ENCODE assay signal across 12 cellular contexts in the genomic region with DNA sequence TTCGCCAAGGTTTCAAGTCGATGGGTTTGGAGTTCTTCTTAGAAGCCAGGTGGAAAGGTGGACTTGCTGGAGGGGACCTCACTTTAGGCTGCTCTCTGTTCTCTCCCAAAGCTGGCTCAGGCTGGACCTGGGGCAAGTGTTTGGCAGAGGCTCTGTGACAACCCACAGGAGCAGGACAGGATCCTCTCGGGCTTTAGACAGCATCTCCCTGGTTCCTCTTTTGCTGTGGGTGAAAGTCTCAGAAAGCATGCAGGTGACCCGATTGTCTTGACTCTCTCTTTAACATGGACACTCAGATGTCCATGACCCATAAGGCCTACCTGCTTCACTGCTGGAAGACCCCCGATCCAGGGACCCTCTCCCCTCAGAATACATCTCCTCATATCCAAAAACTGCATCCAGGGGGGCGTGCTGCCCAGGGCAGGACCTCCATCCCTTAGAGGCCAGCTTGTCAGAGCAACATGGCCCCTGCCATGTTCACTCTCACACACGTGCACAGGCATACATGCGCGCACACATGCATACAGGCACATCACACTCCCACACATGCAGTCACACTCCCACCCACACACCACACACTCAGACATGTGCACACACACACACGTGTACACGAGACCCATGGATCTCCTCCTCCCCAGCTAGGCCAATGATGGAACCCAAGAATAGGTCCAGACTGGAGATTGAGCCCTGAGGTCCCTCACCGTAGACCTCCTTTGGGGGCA. TPM values are rescaled to one million over a fixed set of nuclear protein-coding genes. Genes with fewer than 3 reads are reported as not detected.
A peak's percentile ranks its signal among the peaks of the same experiment; 100 is the strongest.
DNase-seq lines count a peak whose midpoint lies in the region; ATAC-seq and TF ChIP-seq lines count a peak whose summit lies in the region.
"Had no signal": no experiment of that assay in that cellular context is flagged by ENCODE, and none has a peak within 500 bp of the region (broad histone marks: within the 10 kb centered on the region; RNA-seq: fewer than 3 reads in every experiment).

No MANE protein-coding gene starts in this region.

- no peaks in the 10 kb centered on the region for H3K9me3 Mint-ChIP-seq in CD8-positive, alpha-beta T cell
- H3K9me3 Mint-ChIP-seq in dendritic cell treated with granulocyte-macrophage colony-stimulating factor and Interleukin-4, amounts not matched to agents 40 ng/mL and 50 ng/mL, for 4 days: no peaks in the 10 kb centered on the region
- no peaks in the 10 kb centered on the region for H3K9me3 Mint-ChIP-seq in activated T-helper 2 cell treated with anti-CD3 and anti-CD28 coated beads, Interferon-gamma antibody, Interleukin-2, Interleukin-4, amounts not matched to agents 10 μg/mL and 5 μg/mL and 100 μg/mL, durations not matched to agents 14 hours and 24 hours and 36 hours
- no peaks in the 10 kb centered on the region for H3K9me3 Mint-ChIP-seq in CD4-positive, alpha-beta memory T cell

- H3K27me3 Mint-ChIP-seq in CD8-positive, alpha-beta T cell (ENCODE audit: low read depth): no peaks in the 10 kb centered on the region
- no peaks in the 10 kb centered on the region for H3K27me3 Mint-ChIP-seq in dendritic cell treated with granulocyte-macrophage colony-stimulating factor and Interleukin-4, amounts not matched to agents 40 ng/mL and 50 ng/mL, for 4 days
- H3K27me3 Mint-ChIP-seq in activated T-helper 2 cell treated with anti-CD3 and anti-CD28 coated beads, Interferon-gamma antibody, Interleukin-2, Interleukin-4, amounts not matched to agents 10 μg/mL and 5 μg/mL and 100 μg/mL, durations not matched to agents 14 hours and 24 hours and 36 hours (ENCODE audit: low read depth): no peaks in the 10 kb centered on the region
- H3K27me3 Mint-ChIP-seq in CD4-positive, alpha-beta memory T cell: no peaks in the 10 kb centered on the region

- no peaks in the 10 kb centered on the region for H3K79me2 ChIP-seq in trophoblast cell (ENCODE audit: control insufficient read depth, insufficient read depth, low read length, poor library complexity)

- no peak for TF ChIP-seq CTCF in CD8-positive, alpha-beta T cell (IDR thresholded peaks at IDR 0.05)

- H3K14ac ChIP-seq in trophoblast cell (ENCODE audit: low read length): no peak overlapping the region

- H2BK5ac ChIP-seq in trophoblast cell (ENCODE audit: low read depth, low read length, poor library complexity): no peak overlapping the region

- POLR2A ChIA-PET in CD8-positive, alpha-beta T cell (lab: Charles Lee): no interaction called here
- POLR2A ChIA-PET in CD4-positive, alpha-beta memory T cell (lab: Charles Lee; ENCODE audit: partially characterized antibody): interaction anchor here (0.9 kb wide), 1 partner anchor 21 kb away, joined by 3 read pairs; a partner anchor contains a TSS

- no peak overlapping the region for H3K4me2 ChIP-seq in trophoblast cell (ENCODE audit: low read length)

- no peak overlapping the region for H4K8ac ChIP-seq in trophoblast cell (ENCODE audit: low read depth, low read length)

- peak overlapping the region; percentile 45 for H3K27ac Mint-ChIP-seq in CD8-positive, alpha-beta T cell
- H3K27ac Mint-ChIP-seq in dendritic cell treated with granulocyte-macrophage colony-stimulating factor and Interleukin-4, amounts not matched to agents 40 ng/mL and 50 ng/mL, for 4 days: peak overlapping the region; percentile 70
- no peak overlapping the region for H3K27ac Mint-ChIP-seq in activated T-helper 2 cell treated with anti-CD3 and anti-CD28 coated beads, Interferon-gamma antibody, Interleukin-2, Interleukin-4, amounts not matched to agents 10 μg/mL and 5 μg/mL and 100 μg/mL, durations not matched to agents 14 hours and 24 hours and 36 hours
- peak overlapping the region in 3 of 7 donors; percentile 33 to 45 (median 41) for H3K27ac Mint-ChIP-seq in CD4-positive, alpha-beta memory T cell

- no peaks in the 10 kb centered on the region for H3K79me1 ChIP-seq in trophoblast cell (ENCODE audit: low read length)

- H3K36me3 ChIP-seq in CD8-positive, alpha-beta T cell (ENCODE audit: insufficient read depth, low read length): peaks cover 32% of the 10 kb centered on the region
- H3K36me3 ChIP-seq in trophoblast cell (ENCODE audit: control insufficient read depth in 1 of 2, insufficient read depth in 2 of 2, low read length in 2 of 2): peaks cover 32 to 46% of the 10 kb centered on the region in 2 experiments
- H3K36me3 ChIP-seq in CD4-positive, alpha-beta memory T cell (ENCODE audit: insufficient read depth, low read length): peaks cover 35% of the 10 kb centered on the region

- H3K4me3 ChIP-seq in CD8-positive, alpha-beta T cell (ENCODE audit: low read depth, low read length): no peak overlapping the region
- H3K4me3 ChIP-seq in trophoblast cell (ENCODE audit: low read depth, low read length): peak overlapping the region; percentile 49
- H3K4me3 ChIP-seq in CD4-positive, alpha-beta memory T cell (ENCODE audit: low read length in 2 of 2): no peak overlapping the region
- H3K4me3 ChIP-seq: SJSA1, skin epidermis had no signal

- H3K4me1 Mint-ChIP-seq in CD8-positive, alpha-beta T cell (ENCODE audit: low read depth): peaks cover 7% of the 10 kb centered on the region
- peaks cover 36% of the 10 kb centered on the region for H3K4me1 Mint-ChIP-seq in dendritic cell treated with granulocyte-macrophage colony-stimulating factor and Interleukin-4, amounts not matched to agents 40 ng/mL and 50 ng/mL, for 4 days (ENCODE audit: low read depth)
- no peaks in the 10 kb centered on the region for H3K4me1 Mint-ChIP-seq in activated T-helper 2 cell treated with anti-CD3 and anti-CD28 coated beads, Interferon-gamma antibody, Interleukin-2, Interleukin-4, amounts not matched to agents 10 μg/mL and 5 μg/mL and 100 μg/mL, durations not matched to agents 14 hours and 24 hours and 36 hours (ENCODE audit: low read depth)
- peaks cover 1 to 18% (median 5%) of the 10 kb centered on the region in 4 donors for H3K4me1 Mint-ChIP-seq in CD4-positive, alpha-beta memory T cell

- no CpG with 5 or more reads among the region's 12 CpGs for WGBS in trophoblast cell (ENCODE audit: extremely low coverage, insufficient coverage, insufficient read length)

- H3K18ac ChIP-seq in trophoblast cell (ENCODE audit: low read length): no peak overlapping the region

- no peak overlapping the region for H3K27ac ChIP-seq in CD8-positive, alpha-beta T cell (ENCODE audit: low read depth, low read length)
- no peak overlapping the region for H3K27ac ChIP-seq in trophoblast cell (ENCODE audit: low read depth, low read length)
- H3K27ac ChIP-seq in CD4-positive, alpha-beta memory T cell (ENCODE audit: low read depth, low read length): no peak overlapping the region
- H3K27ac ChIP-seq: SJSA1 had no signal

- ATAC-seq in CD8-positive, alpha-beta T cell: no peak
- no peak for ATAC-seq in HG03025 (IDR thresholded peaks at IDR 0.05; ENCODE audit: low FRiP score, unreplicated experiment)

- no peak overlapping the region for H3K4ac ChIP-seq in trophoblast cell (ENCODE audit: low read depth, low read length)

- intact Hi-C loops in CD8-positive, alpha-beta T cell (cut with DNase I, micrococcal nuclease): no loop called here
- intact Hi-C loops in dendritic cell treated with granulocyte-macrophage colony-stimulating factor and Interleukin-4, amounts not matched to agents 40 ng/mL and 50 ng/mL, for 4 days (cut with micrococcal nuclease): loop anchor here (10.0 kb wide), 1 partner anchor 264 kb away; no protein-coding TSS in a partner anchor
- intact Hi-C loops in activated T-helper 2 cell treated with anti-CD3 and anti-CD28 coated beads, Interferon-gamma antibody, Interleukin-2, Interleukin-4, amounts not matched to agents 10 μg/mL and 5 μg/mL and 100 μg/mL, durations not matched to agents 14 hours and 24 hours and 36 hours (cut with micrococcal nuclease): no loop called here
- intact Hi-C loops in CD4-positive, alpha-beta memory T cell (cut with micrococcal nuclease): no loop called here

- no peak overlapping the region for H3K4me3 Mint-ChIP-seq in CD8-positive, alpha-beta T cell
- no peak overlapping the region for H3K4me3 Mint-ChIP-seq in dendritic cell treated with granulocyte-macrophage colony-stimulating factor and Interleukin-4, amounts not matched to agents 40 ng/mL and 50 ng/mL, for 4 days
- no peak overlapping the region for H3K4me3 Mint-ChIP-seq in activated T-helper 2 cell treated with anti-CD3 and anti-CD28 coated beads, Interferon-gamma antibody, Interleukin-2, Interleukin-4, amounts not matched to agents 10 μg/mL and 5 μg/mL and 100 μg/mL, durations not matched to agents 14 hours and 24 hours and 36 hours (ENCODE audit: low read depth)
- no peak overlapping the region for H3K4me3 Mint-ChIP-seq in CD4-positive, alpha-beta memory T cell

- H4K91ac ChIP-seq in trophoblast cell (ENCODE audit: low read depth, low read length): no peak overlapping the region

- H3K9me3 ChIP-seq in CD8-positive, alpha-beta T cell (ENCODE audit: low read length): no peaks in the 10 kb centered on the region
- H3K9me3 ChIP-seq in trophoblast cell (ENCODE audit: insufficient read depth, low read depth, low read length): peaks cover 4% of the 10 kb centered on the region
- H3K9me3 ChIP-seq in CD4-positive, alpha-beta memory T cell (ENCODE audit: control insufficient read depth in 1 of 2, low read length in 2 of 2): no peaks in the 10 kb centered on the region
- H3K9me3 ChIP-seq: SJSA1 had no signal

- H3K4me1 ChIP-seq in CD8-positive, alpha-beta T cell (ENCODE audit: insufficient read depth, low read length): no peaks in the 10 kb centered on the region
- peaks cover 0 to 5% of the 10 kb centered on the region in 2 experiments for H3K4me1 ChIP-seq in trophoblast cell (ENCODE audit: control insufficient read depth in 1 of 2, insufficient read depth in 2 of 2, low read length in 2 of 2)
- H3K4me1 ChIP-seq in CD4-positive, alpha-beta memory T cell (ENCODE audit: insufficient read depth, low read length): no peaks in the 10 kb centered on the region

- DNase-seq in CD8-positive, alpha-beta T cell: no peak
- DNase-seq in MV-4-11 (lab: John Stamatoyannopoulos, UW) (peak; percentile 39), trophoblast cell (no peak)
- DNase-seq in effector CD8-positive, alpha-beta T cell (lab: John Stamatoyannopoulos, UW): no peak
- DNase-seq in activated T-helper 2 cell treated with anti-CD3 and anti-CD28 coated beads, Interferon-gamma antibody, Interleukin-2, Interleukin-4, amounts not matched to agents 10 μg/mL and 5 μg/mL and 100 μg/mL, durations not matched to agents 14 hours and 24 hours and 36 hours (ENCODE audit: low spot score): no peak
- DNase-seq in CD4-positive, alpha-beta memory T cell: no peak
- DNase-seq: activated CD4-positive, alpha-beta T cell treated with anti-CD3 and anti-CD28 coated beads for 48 hours; NCI-H1105 had no signal

- H2BK120ac ChIP-seq in trophoblast cell (ENCODE audit: insufficient read depth, low read length, poor library complexity): no peak overlapping the region

- no peaks in the 10 kb centered on the region for H3K27me3 ChIP-seq in CD8-positive, alpha-beta T cell (ENCODE audit: insufficient read depth, low read length)
- no peaks in the 10 kb centered on the region for H3K27me3 ChIP-seq in trophoblast cell (ENCODE audit: insufficient read depth, low read length)
- H3K27me3 ChIP-seq in CD4-positive, alpha-beta memory T cell (ENCODE audit: insufficient read depth, low read length): no peaks in the 10 kb centered on the region
- H3K27me3 ChIP-seq: SJSA1 had no signal

- H2AK5ac ChIP-seq in trophoblast cell (ENCODE audit: low read length): no peak overlapping the region

- CTCF ChIA-PET in CD8-positive, alpha-beta T cell (lab: Charles Lee): no interaction called here
- CTCF ChIA-PET in CD4-positive, alpha-beta memory T cell (lab: Charles Lee; ENCODE audit: partially characterized antibody): no interaction called here

- H3K23ac ChIP-seq in trophoblast cell (ENCODE audit: low read length): no peak overlapping the region

- peaks cover 62% of the 10 kb centered on the region for H3K36me3 Mint-ChIP-seq in CD8-positive, alpha-beta T cell
- peaks cover 90% of the 10 kb centered on the region for H3K36me3 Mint-ChIP-seq in dendritic cell treated with granulocyte-macrophage colony-stimulating factor and Interleukin-4, amounts not matched to agents 40 ng/mL and 50 ng/mL, for 4 days (ENCODE audit: low read depth)
- H3K36me3 Mint-ChIP-seq in activated T-helper 2 cell treated with anti-CD3 and anti-CD28 coated beads, Interferon-gamma antibody, Interleukin-2, Interleukin-4, amounts not matched to agents 10 μg/mL and 5 μg/mL and 100 μg/mL, durations not matched to agents 14 hours and 24 hours and 36 hours (ENCODE audit: low read depth): peaks cover 48% of the 10 kb centered on the region
- peaks cover 33 to 66% of the 10 kb centered on the region in 2 donors for H3K36me3 Mint-ChIP-seq in CD4-positive, alpha-beta memory T cell

- H2AFZ ChIP-seq in trophoblast cell (ENCODE audit: insufficient read depth, low read length, poor library complexity): no peak overlapping the region

- H4K12ac ChIP-seq in trophoblast cell (ENCODE audit: low read depth, low read length): no peak overlapping the region

- no peak overlapping the region for H2BK12ac ChIP-seq in trophoblast cell (ENCODE audit: low read length)

- no peak overlapping the region for H3K9ac ChIP-seq in trophoblast cell (ENCODE audit: low read length)

RNA-seq across cellular contexts. Expression of a gene that starts 21.3 kb away (rescaled TPM):
- 10 to 100 TPM; 27.4 to 29.8 TPM for total RNA-seq in CD8-positive, alpha-beta T cell
- 76.0 and 77.4 TPM in 2 replicates for polyA plus RNA-seq in trophoblast cell (2013)
- total RNA-seq in activated T-helper 2 cell treated with anti-CD3 and anti-CD28 coated beads, Interferon-gamma antibody, Interleukin-2, Interleukin-4, amounts not matched to agents 10 μg/mL and 5 μg/mL and 100 μg/mL, durations not matched to agents 14 hours and 24 hours and 36 hours: 130 and 134 TPM in 2 replicates
- total RNA-seq in CD4-positive, alpha-beta memory T cell: 10 to 100 TPM; 33.4 to 39.0 TPM
- 10 to 100 TPM; 53.2 to 89.1 TPM for polyA plus RNA-seq in CD4-positive, alpha-beta memory T cell

RNA-seq across cellular contexts. Expression of a gene that starts 21.4 kb away (rescaled TPM):
- 1 to 10 TPM; 2.1 to 3.0 TPM for total RNA-seq in CD8-positive, alpha-beta T cell
- 2.4 and 2.5 TPM in 2 replicates for polyA plus RNA-seq in trophoblast cell (2013)
- total RNA-seq in activated T-helper 2 cell treated with anti-CD3 and anti-CD28 coated beads, Interferon-gamma antibody, Interleukin-2, Interleukin-4, amounts not matched to agents 10 μg/mL and 5 μg/mL and 100 μg/mL, durations not matched to agents 14 hours and 24 hours and 36 hours: 10.2 and 12.2 TPM in 2 replicates
- total RNA-seq in CD4-positive, alpha-beta memory T cell: 10 to 100 TPM; 10.5 to 10.7 TPM
- 1 to 10 TPM; 1.3 to 4.4 TPM for polyA plus RNA-seq in CD4-positive, alpha-beta memory T cell
